In genomic region chr20:52048365-52048764, GRCh38 we compare ENCODE assay signal across 17 cellular contexts.
DNase-seq lines count a peak whose midpoint lies in the region; ATAC-seq, FAIRE-seq and TF ChIP-seq lines count a peak whose summit lies in the region.
"Had no signal": no experiment of that assay in that cellular context is flagged by ENCODE, and none has a peak within 500 bp of the region (broad histone marks: within the 10 kb centered on the region; RNA-seq: fewer than 3 reads in every experiment).

No MANE protein-coding gene starts in this region.

- H3K36me3 Mint-ChIP-seq in CD8-positive, alpha-beta memory T cell = peaks cover 0 to 2% (median 0%) of the 10 kb centered on the region in 3 donors
- no peaks in the 10 kb centered on the region for H3K36me3 Mint-ChIP-seq in natural killer cell treated with Interleukin-12 subunit alpha and Interleukin-12 subunit beta and Interleukin-15 and Interleukin-18, amount 100 ng/mL, for 72 hours

- peaks cover 12% of the 10 kb centered on the region for H3K4me1 ChIP-seq in CD8-positive, alpha-beta memory T cell (ENCODE audit: insufficient read depth, low read length)
- H3K4me1 ChIP-seq in Loucy (ENCODE audit: insufficient read depth, low read length, poor library complexity, severe bottlenecking) (no peaks in the 10 kb centered on the region), HepG2 (ENCODE audit: insufficient read depth, low read length) (peaks cover 13% of the 10 kb centered on the region; the same call in 1 of the 2 replicates)

- BruUV-seq in HepG2 (replicated peaks; lab: Mats Ljungman, UMichigan) = no TSS peak

- DNase-seq in CD8-positive, alpha-beta memory T cell = no peak
- peak; percentile 58 for DNase-seq in ecto neural progenitor cell (ENCODE audit: low spot score)
- no peak for DNase-seq in natural killer cell treated with Interleukin-12 subunit alpha and Interleukin-12 subunit beta and Interleukin-15 and Interleukin-18, amount 100 ng/mL, for 72 hours (ENCODE audit: low spot score)
- no peak for DNase-seq in HepG2 (ENCODE audit: low spot score)
- no peak for DNase-seq in Ammon's horn (ENCODE audit: low spot score)
- DNase-seq in NCI-H187 treated with DMSO at 0.1 percent for 48 hours (lab: John Stamatoyannopoulos, UW) = no peak
- DNase-seq in NCI-H510A (lab: John Stamatoyannopoulos, UW) = no peak
- DNase-seq: activated CD4-positive, CD25-positive, alpha-beta regulatory T cell; cortex of kidney; NCI-H1105; NCI-H446 treated with DMSO at 0.1 percent for 48 hours; SW 1271 had no signal

- TF ChIP-seq RAD21 in HepG2 (CRISPR knock-in tag; IDR thresholded peaks at IDR 0.05) = no peak

- no peak for TF ChIP-seq CTCF in Loucy (conservative IDR thresholded peaks at IDR 0.05; ENCODE audit: low read length)
- TF ChIP-seq CTCF in HepG2 (CRISPR knock-in tag; IDR thresholded peaks at IDR 0.05) = no peak

- WGBS in HepG2 (ENCODE audit: low lambda C conversion rate) = 43% methylated on average over 5 of the region's 5 CpGs

- H3K27ac Mint-ChIP-seq in CD8-positive, alpha-beta memory T cell = peak overlapping the region; percentile 34 to 80 (median 54)
- peak overlapping the region; percentile 52 to 90 for H3K27ac Mint-ChIP-seq in natural killer cell treated with Interleukin-12 subunit alpha and Interleukin-12 subunit beta and Interleukin-15 and Interleukin-18, amount 100 ng/mL, for 72 hours

- H3K4me3 ChIP-seq in CD8-positive, alpha-beta memory T cell (ENCODE audit: low read length) = no peak overlapping the region
- H3K4me3 ChIP-seq in Loucy (ENCODE audit: low read length, poor library complexity, severe bottlenecking) = peak overlapping the region; percentile 8
- H3K4me3 ChIP-seq in HepG2 (replicated peaks in 1 of 3; ENCODE audit: insufficient read depth in 1 of 3, low read depth in 2 of 3, low read length in 3 of 3) = no peak overlapping the region
- H3K4me3 ChIP-seq: K562, lung, skin epidermis had no signal

- CTCF ChIA-PET in CD8-positive, alpha-beta memory T cell (lab: Charles Lee) = interaction anchor here (1.0 kb wide), 1 partner anchor 12 kb away, joined by 3 read pairs; no protein-coding TSS in a partner anchor
- CTCF ChIA-PET in HepG2 (lab: Yijun Ruan, JAX; ENCODE audit: low intra/inter-chr PET ratio, low total read pairs) = no interaction called here

- H4K20me1 ChIP-seq in Loucy (ENCODE audit: insufficient read depth, low read length, poor library complexity, severe bottlenecking) (no peaks in the 10 kb centered on the region), HepG2 (ENCODE audit: insufficient read depth, low read length) (no peaks in the 10 kb centered on the region)

- H3K9me3 ChIP-seq in CD8-positive, alpha-beta memory T cell (ENCODE audit: low read length) = no peaks in the 10 kb centered on the region
- H3K9me3 ChIP-seq in Loucy (ENCODE audit: insufficient read depth, low read depth, low read length) = no peaks in the 10 kb centered on the region
- no peaks in the 10 kb centered on the region for H3K9me3 ChIP-seq in HepG2 (ENCODE audit: low read length)

- peak overlapping the region in 5 of 7 donors; percentile 13 to 65 (median 35) for H3K4me3 Mint-ChIP-seq in CD8-positive, alpha-beta memory T cell
- peak overlapping the region; percentile 74 for H3K4me3 Mint-ChIP-seq in natural killer cell treated with Interleukin-12 subunit alpha and Interleukin-12 subunit beta and Interleukin-15 and Interleukin-18, amount 100 ng/mL, for 72 hours

- TF ChIP-seq POLR2A in HepG2 (IDR thresholded peaks at IDR 0.05; ENCODE audit: insufficient read depth in 1 of 2, low read depth in 2 of 2, low read length in 2 of 2) = no peak

- H3K9ac ChIP-seq in Loucy (ENCODE audit: low read depth, low read length, poor library complexity, severe bottlenecking) (no peak overlapping the region), HepG2 (ENCODE audit: insufficient read depth, low read depth, low read length) (no peak overlapping the region)

- no peak for ATAC-seq in natural killer cell treated with Interleukin-12 subunit alpha and Interleukin-12 subunit beta and Interleukin-15 and Interleukin-18, amount 100 ng/mL, for 72 hours
- no peak for ATAC-seq in HepG2
- ATAC-seq: K562 had no signal

- H3K4me2 ChIP-seq in Loucy (ENCODE audit: low read depth, low read length, poor library complexity, severe bottlenecking) (peak overlapping the region; percentile 38), HepG2 (ENCODE audit: low read depth, low read length) (no peak overlapping the region)

- peaks cover 19 to 21% (median 20%) of the 10 kb centered on the region in 3 donors for H3K4me1 Mint-ChIP-seq in CD8-positive, alpha-beta memory T cell
- H3K4me1 Mint-ChIP-seq in natural killer cell treated with Interleukin-12 subunit alpha and Interleukin-12 subunit beta and Interleukin-15 and Interleukin-18, amount 100 ng/mL, for 72 hours (ENCODE audit: low read depth in 2 of 2) = peaks cover 26 to 35% of the 10 kb centered on the region in 2 donors

- H3K79me2 ChIP-seq in Loucy (ENCODE audit: insufficient read depth, low read length) (no peaks in the 10 kb centered on the region), HepG2 (ENCODE audit: insufficient read depth, low read length) (no peaks in the 10 kb centered on the region)

- no peaks in the 10 kb centered on the region for H3K9me2 ChIP-seq in Loucy (replicated peaks; ENCODE audit: low read depth, low read length)

- H3K27me3 Mint-ChIP-seq in CD8-positive, alpha-beta memory T cell = peaks cover 0 to 1% of the 10 kb centered on the region in 2 donors
- no peaks in the 10 kb centered on the region for H3K27me3 Mint-ChIP-seq in natural killer cell treated with Interleukin-12 subunit alpha and Interleukin-12 subunit beta and Interleukin-15 and Interleukin-18, amount 100 ng/mL, for 72 hours
- H3K27me3 Mint-ChIP-seq: stimulated activated naive CD8-positive, alpha-beta T cell treated with anti-CD3 and anti-CD28 coated beads, Interleukin-15, amount 100 ng/mL, for 72 hours had no signal

- H3K27me3 ChIP-seq in CD8-positive, alpha-beta memory T cell (ENCODE audit: insufficient read depth, low read length, poor library complexity, severe bottlenecking) = no peaks in the 10 kb centered on the region
- H3K27me3 ChIP-seq in Loucy (ENCODE audit: insufficient read depth, low read length, poor library complexity, severe bottlenecking) (no peaks in the 10 kb centered on the region), HepG2 (ENCODE audit: control insufficient read depth in 1 of 2, insufficient read depth in 2 of 2, low read length in 2 of 2) (no peaks in the 10 kb centered on the region)

- POLR2A ChIA-PET in CD8-positive, alpha-beta memory T cell (lab: Charles Lee) = no interaction called here
- POLR2A ChIA-PET in HepG2 (lab: Yijun Ruan, JAX) = no interaction called here

- no peak overlapping the region for H3K27ac ChIP-seq in CD8-positive, alpha-beta memory T cell (ENCODE audit: low read depth, low read length)
- no peak overlapping the region for H3K27ac ChIP-seq in HepG2 (ENCODE audit: extremely low read length, insufficient read depth, low read length)
- H3K27ac ChIP-seq: skin epidermis had no signal

- no peak overlapping the region for H2AFZ ChIP-seq in Loucy (ENCODE audit: low read length)
- H2AFZ ChIP-seq in HepG2 (ENCODE audit: low read length) = no peak overlapping the region

- no peaks in the 10 kb centered on the region for H3F3A ChIP-seq in Loucy (ENCODE audit: low read depth)

- no peaks in the 10 kb centered on the region for H3K9me3 Mint-ChIP-seq in CD8-positive, alpha-beta memory T cell
- H3K9me3 Mint-ChIP-seq in natural killer cell treated with Interleukin-12 subunit alpha and Interleukin-12 subunit beta and Interleukin-15 and Interleukin-18, amount 100 ng/mL, for 72 hours = no peaks in the 10 kb centered on the region
- H3K9me3 Mint-ChIP-seq: stimulated activated naive CD8-positive, alpha-beta T cell treated with anti-CD3 and anti-CD28 coated beads, Interleukin-15, amount 100 ng/mL, for 72 hours had no signal

- in situ Hi-C loops in HepG2 (cut with HindIII; ENCODE audit: extremely low pct_ligation_motif_present, low pct_unique_long_range_greater_than_20kb) = no loop called here

- no peak for FAIRE-seq in HepG2 (lab: Jason Lieb, UNC)
- FAIRE-seq: K562 had no signal

- TF ChIP-seq EP300 in HepG2 (IDR thresholded peaks at IDR 0.05; ENCODE audit: low read depth in 2 of 2, low read length in 2 of 2) (no peak), HepG2 (CRISPR knock-in tag; IDR thresholded peaks at IDR 0.05; ENCODE audit: borderline replicate concordance) (no peak)

- H3K36me3 ChIP-seq in CD8-positive, alpha-beta memory T cell (ENCODE audit: insufficient read depth, low read length) = no peaks in the 10 kb centered on the region
- H3K36me3 ChIP-seq in Loucy (ENCODE audit: insufficient read depth, low read length) = no peaks in the 10 kb centered on the region
- H3K36me3 ChIP-seq in HepG2 (replicated peaks in 1 of 2; ENCODE audit: control insufficient read depth in 1 of 2, insufficient read depth in 2 of 2, low read length in 2 of 2) = no peaks in the 10 kb centered on the region

- intact Hi-C loops in HepG2 (cut with micrococcal nuclease; ENCODE audit: unreplicated experiment) = no loop called here

TF ChIP-seq in HepG2, 621 proteins besides CTCF, POLR2A, EP300 and RAD21 (continues in another document):
- TF ChIP-seq ZNF740 (CRISPR knock-in tag; IDR thresholded peaks at IDR 0.05) (no peak), ATF4 (CRISPR knock-in tag; IDR thresholded peaks at IDR 0.05) (no peak), ZNF768 (CRISPR knock-in tag; IDR thresholded peaks at IDR 0.05) (no peak), MAFG (CRISPR knock-in tag; IDR thresholded peaks at IDR 0.05) (no peak), ZNF879 (CRISPR knock-in tag; IDR thresholded peaks at IDR 0.05) (no peak), HDAC2 (CRISPR knock-in tag; IDR thresholded peaks at IDR 0.05) (no peak), ELF4 (CRISPR knock-in tag; IDR thresholded peaks at IDR 0.05; ENCODE audit: borderline replicate concordance) (no peak), FOXM1 (CRISPR knock-in tag; IDR thresholded peaks at IDR 0.05) (no peak), SPEN (CRISPR knock-in tag; IDR thresholded peaks at IDR 0.05; ENCODE audit: low read depth) (no peak)
